ENCODE assay signal across 23 cellular contexts in the genomic region with DNA sequence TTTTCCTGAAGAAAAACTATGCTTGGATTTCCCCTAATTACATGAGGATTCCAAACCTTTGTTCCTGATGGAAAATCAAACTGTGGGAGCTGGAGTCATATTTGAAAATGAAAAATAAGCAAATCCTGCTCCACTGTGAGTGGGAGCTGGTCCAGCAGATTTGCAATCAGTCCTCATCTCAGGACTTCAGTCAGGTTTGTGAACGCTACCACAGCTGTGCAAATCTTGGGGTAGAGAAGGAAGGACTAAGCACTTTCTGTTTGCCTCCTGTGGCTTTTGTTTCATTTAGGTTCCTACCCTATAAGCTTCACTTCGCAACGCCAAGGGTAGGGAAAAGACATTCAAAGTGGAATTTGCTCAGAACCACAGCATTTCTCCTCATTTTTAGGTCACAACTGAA.
"Had no signal": no experiment of that assay in that cellular context is flagged by ENCODE, and none has a peak within 500 bp of the region (broad histone marks: within the 10 kb centered on the region; RNA-seq: fewer than 3 reads in every experiment).

No MANE protein-coding gene starts in this region.

- DNase-seq: activated CD4-positive, alpha-beta memory T cell treated with anti-CD3 and anti-CD28 coated beads for 36 hours; activated CD4-positive, alpha-beta T cell treated with anti-CD3 and anti-CD28 coated beads for 4 hours; activated CD4-positive, CD25-positive, alpha-beta regulatory T cell; activated naive CD4-positive, alpha-beta T cell treated with Interleukin-2 at 50 U/mL for 16 hours; activated naive CD8-positive, alpha-beta T cell treated with anti-CD3 and anti-CD28 coated beads for 36 hours; activated T-cell treated with anti-CD3 and anti-CD28 coated beads, Interleukin-2, amount 50 U/mL, for 48 hours; amniotic stem cell; cortex of kidney; heart left ventricle; midbrain; retina; sigmoid colon; stimulated activated CD4-positive, alpha-beta T cell treated with anti-CD3 and anti-CD28 coated beads, Interleukin-15, amount 100 ng/mL, for 24 hours; T1000; testis; trophoblast cell; uterus had no signal

- H3K36me3 ChIP-seq: heart left ventricle, sigmoid colon, uterus had no signal

- H3K27me3 ChIP-seq: heart left ventricle, sigmoid colon, testis, uterus had no signal

- ATAC-seq: heart left ventricle; natural killer cell treated with Interleukin-12 subunit alpha and Interleukin-12 subunit beta and Interleukin-15 and Interleukin-18, amount 100 ng/mL, for 72 hours; stimulated activated memory B cell treated with anti-CD40 and anti-IgM and Interleukin-4, amounts not matched to agents 10 μg/mL and 1 μg/mL and 100 μg/mL, for 72 hours had no signal

- H3K27ac ChIP-seq: epithelial cell of prostate, heart left ventricle, sigmoid colon, testis, uterus had no signal

- H3K4me3 ChIP-seq: heart left ventricle, sigmoid colon, smooth muscle cell, testis, uterus had no signal

- H3K4me2 ChIP-seq: smooth muscle cell had no signal

- FAIRE-seq: bronchial epithelial cell, islet of Langerhans had no signal

- H3K4me1 ChIP-seq: heart left ventricle, testis had no signal

- H3K9me3 ChIP-seq: sigmoid colon, testis, uterus had no signal
